Comparison of ENCODE assay signal across 8 cellular contexts in genomic region chr11:69642913-69643632, GRCh38. TPM values are rescaled to one million over a fixed set of nuclear protein-coding genes. Genes with fewer than 3 reads are reported as not detected.
DNase-seq lines count a peak whose midpoint lies in the region; ATAC-seq and TF ChIP-seq lines count a peak whose summit lies in the region.

No MANE protein-coding gene starts in this region.

- ATAC-seq in gastroesophageal sphincter: peak; percentile 66

- no peaks in the 10 kb centered on the region for H3K9me3 ChIP-seq in HUES64 (ENCODE audit: insufficient read depth, low read depth, low read length)
- H3K9me3 ChIP-seq in SJCRH30 (replicated peaks): no peaks in the 10 kb centered on the region
- H3K9me3 ChIP-seq in gastroesophageal sphincter: no peaks in the 10 kb centered on the region
- no peaks in the 10 kb centered on the region for H3K9me3 ChIP-seq in neutrophil

- H3K4me3 ChIP-seq in HUES64 (ENCODE audit: low read length): peak overlapping the region; percentile 80
- H3K4me3 ChIP-seq in SJCRH30: peak overlapping the region; percentile 91
- H3K4me3 ChIP-seq in gastroesophageal sphincter: peak overlapping the region; percentile 59 to 63
- H3K4me3 ChIP-seq in neutrophil (ENCODE audit: low read depth in 1 of 2, low read length in 1 of 2): peak overlapping the region; percentile 61 to 75

- TF ChIP-seq CTCF in gastroesophageal sphincter (IDR thresholded peaks at IDR 0.05) (peak in 3 of 4 experiments; percentile 95 to 96 (median 96)), neutrophil (IDR thresholded peaks at IDR 0.05) (peak; percentile 70)

- peak; percentile 36 for DNase-seq in NCI-H510A treated with DMSO at 0.1 percent for 48 hours (lab: John Stamatoyannopoulos, UW)
- DNase-seq in NCI-H510A (lab: John Stamatoyannopoulos, UW): no peak
- DNase-seq in SJCRH30: peak; percentile 73 to 83
- DNase-seq in activated gamma-delta T cell treated with Interleukin-2 at 50 U/mL for 16 hours: peak; percentile 74
- DNase-seq in stromal cell of bone marrow (ENCODE audit: low read depth): peak; percentile 48

- H3K27ac ChIP-seq in HUES64 (ENCODE audit: low read depth, low read length) (peak overlapping the region; percentile 41; the same call in 1 of the 2 replicates), SJCRH30 (peak overlapping the region; percentile 85), gastroesophageal sphincter (peak overlapping the region; percentile 62 to 96 (median 91)), neutrophil (no peak overlapping the region)

- H3K36me3 ChIP-seq in HUES64 (ENCODE audit: insufficient read depth, low read length) (peaks cover 47% of the 10 kb centered on the region), SJCRH30 (peaks cover 19% of the 10 kb centered on the region; the same call in 1 of the 2 replicates), gastroesophageal sphincter (peaks cover 0 to 16% of the 10 kb centered on the region in 2 donors), neutrophil (no peaks in the 10 kb centered on the region)

- WGBS in HUES64: 1% methylated on average over 81 of the region's 81 CpGs
- WGBS in gastroesophageal sphincter (ENCODE audit: low coverage in 1 of 2), 2 donors: no CpG with 5 or more reads among the region's 81 CpGs

- TF ChIP-seq POLR2A in gastroesophageal sphincter (IDR thresholded peaks at IDR 0.05): peak; percentile 31 to 40

- H3K4me1 ChIP-seq in HUES64 (ENCODE audit: insufficient read depth, low read length): peaks cover 14% of the 10 kb centered on the region; the same call in 1 of the 2 replicates
- H3K4me1 ChIP-seq in SJCRH30: peaks cover 4% of the 10 kb centered on the region; the same call in 1 of the 2 replicates
- peaks cover 0 to 80% (median 39%) of the 10 kb centered on the region in 3 donors for H3K4me1 ChIP-seq in gastroesophageal sphincter
- peaks cover 13 to 30% of the 10 kb centered on the region in 2 experiments for H3K4me1 ChIP-seq in neutrophil (ENCODE audit: control insufficient read depth in 1 of 2, insufficient read depth in 1 of 2, low read depth in 1 of 2, low read length in 1 of 2)

- peak overlapping the region; percentile 66; the same call in 1 of the 2 replicates for H3K9ac ChIP-seq in HUES64 (ENCODE audit: low read depth, low read length)

- no peak for TF ChIP-seq EP300 in gastroesophageal sphincter (IDR thresholded peaks at IDR 0.05)

- H3K27me3 ChIP-seq in HUES64 (ENCODE audit: insufficient read depth, low read length) (peaks cover 5% of the 10 kb centered on the region; the same call in 1 of the 2 replicates), SJCRH30 (no peaks in the 10 kb centered on the region), gastroesophageal sphincter (peaks cover 46% of the 10 kb centered on the region), neutrophil (peaks cover 78% of the 10 kb centered on the region)

RNA-seq across cellular contexts. Expression of gene CCND1, which starts 2.1 kb away (rescaled TPM):
- polyA plus RNA-seq in HUES64 (2013, experiment 1 of 2): 94.0 TPM
- polyA plus RNA-seq in HUES64 (2013, experiment 2 of 2): 118 TPM
- 80.3 and 81.9 TPM in 2 replicates for total RNA-seq in SJCRH30 (2014; rRNA removed; shearing (Covaris generic))
- 100 to 1,000 TPM in 1 of 4 donors, 10 to 100 TPM in 3; 24.1 to 110 (median 51.9) TPM for total RNA-seq in gastroesophageal sphincter

RNA-seq across cellular contexts. Expression of gene LTO1, which starts 32.1 kb away (rescaled TPM):
- 10.7 TPM for polyA plus RNA-seq in HUES64 (2013, experiment 1 of 2)
- 13.1 TPM for polyA plus RNA-seq in HUES64 (2013, experiment 2 of 2)
- total RNA-seq in SJCRH30 (2014; rRNA removed; shearing (Covaris generic)): 19.4 and 22.3 TPM in 2 replicates
- 10 to 100 TPM; 13.7 to 34.4 (median 18.0) TPM for total RNA-seq in gastroesophageal sphincter
